Comparison of ENCODE assay signal across 34 cellular contexts in the genomic region with DNA sequence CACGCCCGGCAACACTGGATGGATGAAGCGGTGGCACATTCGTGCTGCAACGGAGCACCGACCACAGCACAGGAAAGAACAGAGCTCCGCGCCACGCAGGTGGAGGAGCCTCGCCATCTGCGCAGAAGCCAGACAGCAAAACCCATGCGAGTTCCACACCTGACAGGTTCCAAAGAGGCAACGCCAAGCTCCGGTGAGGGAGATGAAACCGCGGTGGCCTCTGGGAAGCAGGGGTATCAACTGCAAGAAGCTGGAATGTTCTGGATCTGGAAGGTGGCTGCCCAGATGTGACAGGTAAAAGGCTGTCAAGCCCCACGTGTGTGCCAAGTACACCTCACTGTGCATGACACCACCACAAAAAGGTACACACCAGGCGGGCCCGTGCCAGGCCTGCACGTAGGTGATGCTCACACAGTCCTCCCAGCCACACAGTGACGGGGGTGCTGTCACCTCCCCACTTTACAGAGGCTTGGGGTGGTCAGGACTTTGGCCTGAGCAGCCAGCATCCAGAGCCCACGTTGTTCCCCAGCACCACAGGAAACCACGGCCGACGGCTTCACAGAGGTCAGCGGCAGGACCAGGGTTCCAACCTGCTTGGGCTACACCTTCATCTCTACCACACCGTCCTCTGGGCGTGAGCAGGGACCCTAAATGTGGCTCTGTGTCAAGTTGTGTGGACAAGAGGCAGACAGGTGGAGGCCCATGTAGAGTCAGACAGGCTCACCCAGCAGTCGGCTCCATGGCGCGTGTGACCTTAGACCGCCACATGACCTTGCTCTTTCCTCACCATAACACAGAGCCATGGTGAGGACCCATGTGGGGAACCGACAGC. TPM values are rescaled to one million over a fixed set of nuclear protein-coding genes. Genes with fewer than 3 reads are reported as not detected.
"Had no signal": no experiment of that assay in that cellular context is flagged by ENCODE, and none has a peak within 500 bp of the region (broad histone marks: within the 10 kb centered on the region; RNA-seq: fewer than 3 reads in every experiment).

No MANE protein-coding gene starts in this region.

- H3K4me3 Mint-ChIP-seq: activated CD4-positive, alpha-beta memory T cell treated with anti-CD3 and anti-CD28 coated beads for 36 hours; activated naive CD4-positive, alpha-beta T cell treated with anti-CD3 and anti-CD28 coated beads, Interleukin-2, amount 10 ng/mL, durations not matched to agents 7 days and 5 days; activated T-cell treated with anti-CD3 and anti-CD28 coated beads, Interleukin-2, amount 50 U/mL, for 24 hours; nephron; T-helper 17 cell had no signal

- DNase-seq: activated CD4-positive, alpha-beta memory T cell treated with anti-CD3 and anti-CD28 coated beads for 36 hours; activated CD4-positive, alpha-beta T cell treated with anti-CD3 and anti-CD28 coated beads for 48 hours; activated CD8-positive, alpha-beta memory T cell treated with anti-CD3 and anti-CD28 coated beads, Interleukin-2, amount 50 U/mL, for 48 hours; activated gamma-delta T cell; activated naive CD4-positive, alpha-beta T cell treated with anti-CD3 and anti-CD28 coated beads, Interleukin-2, amount 10 ng/mL, durations not matched to agents 7 days and 5 days; activated T-cell treated with anti-CD3 and anti-CD28 coated beads, Interleukin-2, amount 50 U/mL, for 24 hours; amniotic stem cell; brain microvascular endothelial cell; kidney glomerular epithelial cell; mesendoderm; retina; stimulated activated CD4-positive, alpha-beta T cell treated with anti-CD3 and anti-CD28 coated beads, Interleukin-15, amount 100 ng/mL, for 24 hours; stimulated activated CD4-positive, alpha-beta T cell treated with anti-CD3 and anti-CD28 coated beads, Interleukin-2, amount 100 ng/mL, for 24 hours; stimulated activated naive CD4-positive, alpha-beta T cell treated with Interleukin-2 at 50 U/mL for 16 hours; SW 1271; T-helper 17 cell; T1000; transverse colon; uterus; WERI-Rb-1 had no signal

- H3K27ac ChIP-seq: brain microvascular endothelial cell, neutrophil, ovary, prostate gland, transverse colon, uterus, WERI-Rb-1 had no signal

- H3K27me3 ChIP-seq: brain microvascular endothelial cell, neutrophil, ovary, transverse colon, uterus had no signal

- FAIRE-seq: astrocyte, endothelial cell of umbilical vein had no signal

- H3K36me3 Mint-ChIP-seq: activated CD4-positive, alpha-beta memory T cell treated with anti-CD3 and anti-CD28 coated beads for 36 hours; activated naive CD4-positive, alpha-beta T cell treated with anti-CD3 and anti-CD28 coated beads, Interleukin-2, amount 10 ng/mL, durations not matched to agents 7 days and 5 days had no signal

- H3K4me1 Mint-ChIP-seq: activated naive CD4-positive, alpha-beta T cell treated with anti-CD3 and anti-CD28 coated beads, Interleukin-2, amount 10 ng/mL, durations not matched to agents 7 days and 5 days; T-helper 17 cell had no signal

- H3K9me3 ChIP-seq: gastroesophageal sphincter, neutrophil, ovary, prostate gland, transverse colon, uterus had no signal

- H3K4me2 ChIP-seq: smooth muscle cell had no signal

- H3K4me1 ChIP-seq: prostate gland had no signal

- H3K4me3 ChIP-seq: gastroesophageal sphincter, lung, ovary, prostate gland, smooth muscle cell, transverse colon, uterus had no signal

- H3K9me3 Mint-ChIP-seq: activated CD4-positive, alpha-beta memory T cell treated with anti-CD3 and anti-CD28 coated beads for 36 hours; activated naive CD4-positive, alpha-beta T cell treated with anti-CD3 and anti-CD28 coated beads, Interleukin-2, amount 10 ng/mL, durations not matched to agents 7 days and 5 days; activated T-cell treated with anti-CD3 and anti-CD28 coated beads, Interleukin-2, amount 50 U/mL, for 24 hours; nephron had no signal

- H3K27ac Mint-ChIP-seq: activated CD4-positive, alpha-beta memory T cell treated with anti-CD3 and anti-CD28 coated beads for 36 hours; activated naive CD4-positive, alpha-beta T cell treated with anti-CD3 and anti-CD28 coated beads, Interleukin-2, amount 10 ng/mL, durations not matched to agents 7 days and 5 days; activated T-cell treated with anti-CD3 and anti-CD28 coated beads, Interleukin-2, amount 50 U/mL, for 24 hours; nephron; T-helper 17 cell had no signal

- H3K36me3 ChIP-seq: brain microvascular endothelial cell, gastroesophageal sphincter, neutrophil, ovary, prostate gland, transverse colon, uterus had no signal

- ATAC-seq: activated CD4-positive, CD25-positive, alpha-beta regulatory T cell treated with anti-CD3 and anti-CD28 coated beads, Interleukin-2, amount 50 U/mL, for 24 hours; gastroesophageal sphincter; left lobe of liver; T-helper 17 cell had no signal

RNA-seq across cellular contexts. Expression of a gene that starts 30.5 kb away (rescaled TPM):
- total RNA-seq: activated CD4-positive, alpha-beta memory T cell treated with anti-CD3 and anti-CD28 coated beads for 36 hours; endothelial cell of umbilical vein; fibroblast of villous mesenchyme; left lobe of liver; mononuclear cell; myocyte; T-helper 17 cell had no signal
